1 cellular context compared by ENCODE assay signal in genomic region chr15:74531144-74531811, GRCh38.
A peak's percentile ranks its signal among the peaks of the same experiment; 100 is the strongest.
TF ChIP-seq lines count a peak whose summit lies in the region.

No MANE protein-coding gene starts in this region.

TF ChIP-seq in HEK293, 187 proteins besides CTCF, POLR2A, EP300 and RAD21 (continued from another document):
- TF ChIP-seq ZNF449 (tag by site-specific recombination; IDR thresholded peaks at IDR 0.05) (no peak), IKZF3 (tag by site-specific recombination; IDR thresholded peaks at IDR 0.05) (no peak), ZFHX2 (tag by site-specific recombination; conservative IDR thresholded peaks at IDR 0.05) (peak; percentile 75), ZBTB6 (tag by site-specific recombination; IDR thresholded peaks at IDR 0.05) (no peak), ZEB2 (tag by site-specific recombination; IDR thresholded peaks at IDR 0.05) (peak; percentile 25; the same call in 1 of the 2 replicates), PBX3 (CRISPR knock-in tag; IDR thresholded peaks at IDR 0.05) (no peak), ZSCAN16 (tag by site-specific recombination; IDR thresholded peaks at IDR 0.05) (no peak), ZNF239 (tag by site-specific recombination; IDR thresholded peaks at IDR 0.05) (no peak), ZNF10 (tag by site-specific recombination; IDR thresholded peaks at IDR 0.05) (peak; percentile 41; the same call in 1 of the 2 replicates), SP7 (tag by site-specific recombination; IDR thresholded peaks at IDR 0.05) (peak; percentile 41; the same call in 1 of the 2 replicates), ZNF274 (IDR thresholded peaks at IDR 0.05; ENCODE audit: low read length) (no peak), ZNF274 (tag by site-specific recombination; IDR thresholded peaks at IDR 0.05; ENCODE audit: borderline replicate concordance) (no peak), ZNF561 (tag by site-specific recombination; IDR thresholded peaks at IDR 0.05; ENCODE audit: borderline replicate concordance) (no peak), ZNF184 (tag by site-specific recombination; IDR thresholded peaks at IDR 0.05) (peak; percentile 47; the same call in 1 of the 2 replicates), GLIS1 (tag by site-specific recombination; IDR thresholded peaks at IDR 0.05) (peak; percentile 83), ZNF223 (tag by site-specific recombination; IDR thresholded peaks at IDR 0.05) (no peak), ZNF544 (tag by site-specific recombination; IDR thresholded peaks at IDR 0.05) (no peak), ZNF518A (tag by site-specific recombination; conservative IDR thresholded peaks at IDR 0.05; ENCODE audit: low read depth) (no peak), KLF9 (tag by site-specific recombination; IDR thresholded peaks at IDR 0.05; ENCODE audit: low read depth) (no peak), ZNF785 (tag by site-specific recombination; IDR thresholded peaks at IDR 0.05) (no peak), ELK4 (IDR thresholded peaks at IDR 0.05; ENCODE audit: borderline replicate concordance, low read depth, low read length) (no peak), HOXD13 (CRISPR knock-in tag; IDR thresholded peaks at IDR 0.05; ENCODE audit: borderline replicate concordance) (no peak), ZNF26 (tag by site-specific recombination; IDR thresholded peaks at IDR 0.05) (no peak)
- TF ChIP-seq, protein P1, sequence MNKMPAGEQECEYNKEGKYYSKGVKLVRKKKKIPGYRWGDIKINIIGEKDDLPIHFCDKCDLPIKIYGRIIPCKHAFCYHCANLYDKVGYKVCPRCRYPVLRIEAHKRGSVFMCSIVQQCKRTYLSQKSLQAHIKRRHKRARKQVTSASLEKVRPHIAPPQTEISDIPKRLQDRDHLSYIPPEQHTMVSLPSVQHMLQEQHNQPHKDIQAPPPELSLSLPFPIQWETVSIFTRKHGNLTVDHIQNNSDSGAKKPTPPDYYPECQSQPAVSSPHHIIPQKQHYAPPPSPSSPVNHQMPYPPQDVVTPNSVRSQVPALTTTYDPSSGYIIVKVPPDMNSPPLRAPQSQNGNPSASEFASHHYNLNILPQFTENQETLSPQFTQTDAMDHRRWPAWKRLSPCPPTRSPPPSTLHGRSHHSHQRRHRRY (tag by site-specific recombination; IDR thresholded peaks at IDR 0.05) = no peak
- TF ChIP-seq, protein P2, sequence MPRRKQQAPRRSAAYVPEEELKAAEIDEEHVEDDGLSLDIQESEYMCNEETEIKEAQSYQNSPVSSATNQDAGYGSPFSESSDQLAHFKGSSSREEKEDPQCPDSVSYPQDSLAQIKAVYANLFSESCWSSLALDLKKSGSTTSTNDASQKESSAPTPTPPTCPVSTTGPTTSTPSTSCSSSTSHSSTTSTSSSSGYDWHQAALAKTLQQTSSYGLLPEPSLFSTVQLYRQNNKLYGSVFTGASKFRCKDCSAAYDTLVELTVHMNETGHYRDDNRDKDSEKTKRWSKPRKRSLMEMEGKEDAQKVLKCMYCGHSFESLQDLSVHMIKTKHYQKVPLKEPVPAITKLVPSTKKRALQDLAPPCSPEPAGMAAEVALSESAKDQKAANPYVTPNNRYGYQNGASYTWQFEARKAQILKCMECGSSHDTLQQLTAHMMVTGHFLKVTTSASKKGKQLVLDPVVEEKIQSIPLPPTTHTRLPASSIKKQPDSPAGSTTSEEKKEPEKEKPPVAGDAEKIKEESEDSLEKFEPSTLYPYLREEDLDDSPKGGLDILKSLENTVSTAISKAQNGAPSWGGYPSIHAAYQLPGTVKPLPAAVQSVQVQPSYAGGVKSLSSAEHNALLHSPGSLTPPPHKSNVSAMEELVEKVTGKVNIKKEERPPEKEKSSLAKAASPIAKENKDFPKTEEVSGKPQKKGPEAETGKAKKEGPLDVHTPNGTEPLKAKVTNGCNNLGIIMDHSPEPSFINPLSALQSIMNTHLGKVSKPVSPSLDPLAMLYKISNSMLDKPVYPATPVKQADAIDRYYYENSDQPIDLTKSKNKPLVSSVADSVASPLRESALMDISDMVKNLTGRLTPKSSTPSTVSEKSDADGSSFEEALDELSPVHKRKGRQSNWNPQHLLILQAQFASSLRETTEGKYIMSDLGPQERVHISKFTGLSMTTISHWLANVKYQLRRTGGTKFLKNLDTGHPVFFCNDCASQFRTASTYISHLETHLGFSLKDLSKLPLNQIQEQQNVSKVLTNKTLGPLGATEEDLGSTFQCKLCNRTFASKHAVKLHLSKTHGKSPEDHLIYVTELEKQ (tag by site-specific recombination; IDR thresholded peaks at IDR 0.05; ENCODE audit: borderline replicate concordance) = no peak
- TF ChIP-seq, protein P3, sequence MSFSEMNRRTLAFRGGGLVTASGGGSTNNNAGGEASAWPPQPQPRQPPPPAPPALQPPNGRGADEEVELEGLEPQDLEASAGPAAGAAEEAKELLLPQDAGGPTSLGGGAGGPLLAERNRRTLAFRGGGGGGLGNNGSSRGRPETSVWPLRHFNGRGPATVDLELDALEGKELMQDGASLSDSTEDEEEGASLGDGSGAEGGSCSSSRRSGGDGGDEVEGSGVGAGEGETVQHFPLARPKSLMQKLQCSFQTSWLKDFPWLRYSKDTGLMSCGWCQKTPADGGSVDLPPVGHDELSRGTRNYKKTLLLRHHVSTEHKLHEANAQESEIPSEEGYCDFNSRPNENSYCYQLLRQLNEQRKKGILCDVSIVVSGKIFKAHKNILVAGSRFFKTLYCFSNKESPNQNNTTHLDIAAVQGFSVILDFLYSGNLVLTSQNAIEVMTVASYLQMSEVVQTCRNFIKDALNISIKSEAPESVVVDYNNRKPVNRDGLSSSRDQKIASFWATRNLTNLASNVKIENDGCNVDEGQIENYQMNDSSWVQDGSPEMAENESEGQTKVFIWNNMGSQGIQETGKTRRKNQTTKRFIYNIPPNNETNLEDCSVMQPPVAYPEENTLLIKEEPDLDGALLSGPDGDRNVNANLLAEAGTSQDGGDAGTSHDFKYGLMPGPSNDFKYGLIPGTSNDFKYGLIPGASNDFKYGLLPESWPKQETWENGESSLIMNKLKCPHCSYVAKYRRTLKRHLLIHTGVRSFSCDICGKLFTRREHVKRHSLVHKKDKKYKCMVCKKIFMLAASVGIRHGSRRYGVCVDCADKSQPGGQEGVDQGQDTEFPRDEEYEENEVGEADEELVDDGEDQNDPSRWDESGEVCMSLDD (tag by site-specific recombination; IDR thresholded peaks at IDR 0.05) = no peak
TF ChIP-seq in HEK293: peak in this region for 16.
